ENCODE assay signal across 9 cellular contexts in genomic region chr14:23468704-23469126, GRCh38. TPM values are rescaled to one million over a fixed set of nuclear protein-coding genes. Genes with fewer than 3 reads are reported as not detected.
DNase-seq lines count a peak whose midpoint lies in the region; ATAC-seq, FAIRE-seq and TF ChIP-seq lines count a peak whose summit lies in the region.
"Had no signal": no experiment of that assay in that cellular context is flagged by ENCODE, and none has a peak within 500 bp of the region (broad histone marks: within the 10 kb centered on the region; RNA-seq: fewer than 3 reads in every experiment).

No MANE protein-coding gene starts in this region.

- DNase-seq in NCI-H146 treated with DMSO at 0.1 percent for 48 hours (lab: John Stamatoyannopoulos, UW; ENCODE audit: unreplicated experiment) (peak; percentile 57), NCI-H146 (lab: John Stamatoyannopoulos, UW) (no peak), keratinocyte (ENCODE audit: low read depth, low spot score) (no peak), thoracic aorta (ENCODE audit: low spot score) (no peak), NCI-H2227 (lab: John Stamatoyannopoulos, UW; ENCODE audit: unreplicated experiment) (no peak), GM19240 (ENCODE audit: insufficient read length, low spot score) (no peak), A172 (ENCODE audit: low spot score) (no peak)

- H3K4me1 ChIP-seq in keratinocyte (ENCODE audit: control insufficient read depth, extremely low read depth, insufficient read depth, low read length) (peaks cover 11% of the 10 kb centered on the region), thoracic aorta (ENCODE audit: control insufficient read depth in 1 of 2, low read depth in 2 of 2) (peaks cover 6 to 13% of the 10 kb centered on the region in 2 donors)

- no peaks in the 10 kb centered on the region for H3K27me3 ChIP-seq in keratinocyte (ENCODE audit: control insufficient read depth, extremely low read depth, insufficient read depth, low read length)
- no peaks in the 10 kb centered on the region for H3K27me3 ChIP-seq in thoracic aorta (replicated peaks; ENCODE audit: insufficient read depth)

- no peaks in the 10 kb centered on the region for H3K9me1 ChIP-seq in keratinocyte (ENCODE audit: control insufficient read depth, extremely low read depth, insufficient read depth, low read length)

- FAIRE-seq in keratinocyte (lab: Jason Lieb, UNC): no peak

- ATAC-seq in thoracic aorta (ENCODE audit: insufficient number of reproducible peaks, low FRiP score, low read depth): no peak

- H3K9me3 ChIP-seq in keratinocyte (ENCODE audit: control insufficient read depth, low read depth, low read length) (no peaks in the 10 kb centered on the region), thoracic aorta (no peaks in the 10 kb centered on the region)

- dilution Hi-C loops in keratinocyte (cut with MboI; ENCODE audit: extremely low pct_ligation_motif_present, low sequenced_read_pairs): no loop called here

- H3K36me3 ChIP-seq in keratinocyte (ENCODE audit: control insufficient read depth in 2 of 2, extremely low read depth in 1 of 2, insufficient read depth in 2 of 2, low read length in 2 of 2) (peaks cover 6 to 12% of the 10 kb centered on the region in 2 experiments), thoracic aorta (peaks cover 21% of the 10 kb centered on the region)

- H4K20me1 ChIP-seq in keratinocyte (ENCODE audit: control insufficient read depth, extremely low read depth, insufficient read depth, low read length): no peaks in the 10 kb centered on the region

- peak overlapping the region; percentile 39 for H3K9ac ChIP-seq in keratinocyte (ENCODE audit: control insufficient read depth, extremely low read depth, insufficient read depth, low read length)

- H3K4me3 ChIP-seq in keratinocyte (ENCODE audit: control insufficient read depth in 2 of 3, extremely low read depth in 1 of 3, insufficient read depth in 2 of 3, low read depth in 1 of 3, low read length in 3 of 3): peak overlapping the region; percentile 8 to 79 (median 61)
- H3K4me3 ChIP-seq in thoracic aorta: peak overlapping the region; percentile 66

- H3K79me2 ChIP-seq in keratinocyte (ENCODE audit: control insufficient read depth, insufficient read depth, low read length): peaks cover 20% of the 10 kb centered on the region

- H2AFZ ChIP-seq in keratinocyte (ENCODE audit: control insufficient read depth, low read length): peak overlapping the region; percentile 100

- H3K27ac ChIP-seq in angular gyrus (ENCODE audit: low read depth, low read length) (peak overlapping the region; percentile 93), keratinocyte (ENCODE audit: control insufficient read depth, insufficient read depth, low read length) (peak overlapping the region; percentile 24), thoracic aorta (peak overlapping the region; percentile 58 to 89)

- TF ChIP-seq CTCF in keratinocyte (optimal IDR thresholded peaks at IDR 0.05 in 1 of 3, IDR thresholded peaks at IDR 0.05 in 1 of 3, conservative IDR thresholded peaks at IDR 0.05 in 1 of 3; ENCODE audit: extremely low read depth in 1 of 3, insufficient read depth in 2 of 3, low read length in 3 of 3) (no peak), thoracic aorta (IDR thresholded peaks at IDR 0.05) (no peak)

- peak overlapping the region; percentile 89 for H3K4me2 ChIP-seq in keratinocyte (ENCODE audit: control insufficient read depth, extremely low read depth, insufficient read depth, low read depth, low read length)

RNA-seq across cellular contexts. Expression of gene NGDN, which starts 0.8 kb away (rescaled TPM):
- 42.3 to 58.7 TPM (median 50.6 TPM) in 3 replicates for polyA plus RNA-seq in keratinocyte
- 74.0 TPM for polyA plus RNA-seq in keratinocyte (2011; ENCODE audit: low read depth)
- 34.0 and 49.2 TPM in 2 replicates for polyA plus RNA-seq in keratinocyte (2011; cell fraction: cytosol; rRNA removed)
- 54.1 and 74.9 TPM in 2 replicates for polyA plus RNA-seq in keratinocyte (2011; cell fraction: nucleus; rRNA removed)
- polyA plus RNA-seq in keratinocyte (2012; ENCODE audit: low replicate concordance): 42.1 and 55.5 TPM in 2 replicates
- 11.3 to 27.9 TPM (median 18.4 TPM) in 3 replicates for polyA minus RNA-seq in keratinocyte
- 11.7 TPM for polyA minus RNA-seq in keratinocyte (2011; cell fraction: cytosol; rRNA and poly(A)+ RNA removed)
- 16.7 and 26.5 TPM in 2 replicates for polyA minus RNA-seq in keratinocyte (2011; cell fraction: nucleus; rRNA and poly(A)+ RNA removed)
- 10 to 100 TPM; 29.1 to 46.3 TPM for total RNA-seq in thoracic aorta
- total RNA-seq in A172 (2014; rRNA removed; shearing (Covaris generic)): 42.2 and 52.6 TPM in 2 replicates

RNA-seq across cellular contexts. Expression of gene MYH7, which starts 33.3 kb away (rescaled TPM):
- not detected in 3 replicates for polyA plus RNA-seq in keratinocyte
- polyA plus RNA-seq in keratinocyte (2011; ENCODE audit: low read depth): not detected
- polyA plus RNA-seq in keratinocyte (2011; cell fraction: cytosol; rRNA removed): not detected in 2 replicates
- not detected in 2 replicates for polyA plus RNA-seq in keratinocyte (2011; cell fraction: nucleus; rRNA removed)
- polyA plus RNA-seq in keratinocyte (2012; ENCODE audit: low replicate concordance): not detected in 2 replicates
- polyA minus RNA-seq in keratinocyte: not detected in 3 replicates
- polyA minus RNA-seq in keratinocyte (2011; cell fraction: cytosol; rRNA and poly(A)+ RNA removed): not detected
- not detected in 2 replicates for polyA minus RNA-seq in keratinocyte (2011; cell fraction: nucleus; rRNA and poly(A)+ RNA removed)
- total RNA-seq in thoracic aorta: under 1 TPM in 1 of 2 donors, not detected in 1; 0.81 TPM
- total RNA-seq in A172 (2014; rRNA removed; shearing (Covaris generic)): not detected in 2 replicates
- total RNA-seq: activated naive CD4-positive, alpha-beta T cell treated with anti-CD3 and anti-CD28 coated beads, Interleukin-2, amount 50 U/mL, for 72 hours had no signal

Comparison
In these comparisons a context has a peak if more than half of its experiments do, and no peak if none do; other contexts are left out.
1. H3K27ac ChIP-seq: peak in every context shown above with its lines; median percentile 93 in angular gyrus; 74 in thoracic aorta; 24 in keratinocyte.